ENCODE assay signal across 1 cellular context in genomic region chr2:62361964-62362363, GRCh38.
TF ChIP-seq lines count a peak whose summit lies in the region.

No MANE protein-coding gene starts in this region.

TF ChIP-seq in K562, 482 proteins besides CTCF, POLR2A, EP300 and RAD21 (continued from another document):
- no peak for TF ChIP-seq CREB3L1 (IDR thresholded peaks at IDR 0.05; ENCODE audit: borderline replicate concordance, low read depth)
